Comparison of ENCODE assay signal across 8 cellular contexts in genomic region chr10:100528885-100529472, GRCh38. TPM values are rescaled to one million over a fixed set of nuclear protein-coding genes. Genes with fewer than 3 reads are reported as not detected.
DNase-seq lines count a peak whose midpoint lies in the region; ATAC-seq and TF ChIP-seq lines count a peak whose summit lies in the region.

No MANE protein-coding gene starts in this region.

- H2AFZ ChIP-seq in HCT116 (ENCODE audit: low read depth, low read length, poor library complexity, severe bottlenecking) = peak overlapping the region; percentile 50

- no peaks in the 10 kb centered on the region for H3K9me2 ChIP-seq in HCT116 (ENCODE audit: insufficient read depth)

- no peak for TF ChIP-seq POLR2A in HCT116 (IDR thresholded peaks at IDR 0.05; ENCODE audit: borderline replicate concordance, extremely low read depth, insufficient read depth, insufficient read length)

- H3K4me1 ChIP-seq in HCT116 (ENCODE audit: control insufficient read depth in 1 of 2, insufficient read depth in 2 of 2, low read length in 2 of 2) = peaks cover 7 to 18% of the 10 kb centered on the region in 2 experiments; a peak in 3 of 4 replicates

- peak overlapping the region; percentile 97 for H3K4me3 ChIP-seq in AG10803 (ENCODE audit: low read length)
- H3K4me3 ChIP-seq in HCT116 (replicated peaks in 1 of 2; ENCODE audit: low read depth in 1 of 2, low read length in 2 of 2) = peak overlapping the region; percentile 77 to 94
- peak overlapping the region; percentile 96 for H3K4me3 ChIP-seq in retinal pigment epithelial cell (ENCODE audit: low read length)

- POLR2A ChIA-PET in HCT116 (lab: Charles Lee) = no interaction called here

- intact Hi-C loops in HCT116 (cut with micrococcal nuclease) = no loop called here

- peaks cover 28 to 32% of the 10 kb centered on the region in 2 experiments for H3K36me3 ChIP-seq in HCT116 (ENCODE audit: control insufficient read depth in 1 of 2, insufficient read depth in 2 of 2, low read length in 2 of 2)

- H4K20me1 ChIP-seq in HCT116 (ENCODE audit: insufficient read depth) = no peaks in the 10 kb centered on the region

- DNase-seq in AG10803 (ENCODE audit: low read depth) = no peak
- DNase-seq in HCT116 (ENCODE audit: low read depth, low spot score) = no peak
- peak; percentile 21 for DNase-seq in germinal center (ENCODE audit: low spot score)
- DNase-seq in retinal pigment epithelial cell (ENCODE audit: low read depth) = no peak
- no peak for DNase-seq in NCI-H510A (lab: John Stamatoyannopoulos, UW)
- DNase-seq in mucosa of gallbladder (ENCODE audit: low spot score) = no peak
- DNase-seq in GF-D8 (lab: John Stamatoyannopoulos, UW) = no peak

- H3K27ac ChIP-seq in HCT116 (ENCODE audit: low read depth, low read length) (peak overlapping the region; percentile 79), VCaP (peak overlapping the region; percentile 79)

- H3K4me2 ChIP-seq in HCT116 (ENCODE audit: low read length) = peak overlapping the region; percentile 73

- CTCF ChIA-PET in HCT116 (lab: Charles Lee) = interaction anchor here (3.0 kb wide), 1 partner anchor 10 kb away, joined by 21 read pairs; no protein-coding TSS in a partner anchor

- ATAC-seq in HCT116 = no peak

- peak overlapping the region; percentile 91 for H3K9ac ChIP-seq in HCT116 (ENCODE audit: low read length)

- H3K79me2 ChIP-seq in HCT116 (ENCODE audit: insufficient read depth, low read length) = peaks cover 45% of the 10 kb centered on the region

- H3K27me3 ChIP-seq in HCT116 (ENCODE audit: insufficient read depth, low read length) = no peaks in the 10 kb centered on the region

- no peak for TF ChIP-seq CTCF in AG10803 (conservative IDR thresholded peaks at IDR 0.05; ENCODE audit: low read length)
- no peak for TF ChIP-seq CTCF in HCT116 (IDR thresholded peaks at IDR 0.05 in 2 of 3, conservative IDR thresholded peaks at IDR 0.05 in 1 of 3; ENCODE audit: borderline replicate concordance in 1 of 3, insufficient read depth in 1 of 3, low read depth in 2 of 3, low read length in 2 of 3)
- TF ChIP-seq CTCF in VCaP (conservative IDR thresholded peaks at IDR 0.05) = no peak
- no peak for TF ChIP-seq CTCF in retinal pigment epithelial cell (conservative IDR thresholded peaks at IDR 0.05; ENCODE audit: low read depth, low read length)

- RAD21 ChIA-PET in HCT116 (lab: Charles Lee; ENCODE audit: low non-redundant PET in 1 of 2, low total read pairs in 2 of 2, uncharacterized antibody in 2 of 2, unreplicated experiment in 2 of 2) = no interaction called here

- BruUV-seq in HCT116 (replicated peaks; lab: Mats Ljungman, UMichigan) = no TSS peak

- no peaks in the 10 kb centered on the region for H3K9me3 ChIP-seq in HCT116 (ENCODE audit: control insufficient read depth in 1 of 2, insufficient read depth in 1 of 2, low read depth in 1 of 2, low read length in 2 of 2)

- TF ChIP-seq RAD21 in HCT116 (IDR thresholded peaks at IDR 0.05; ENCODE audit: low read depth) = no peak

TF ChIP-seq in HCT116, 20 proteins besides CTCF, POLR2A, EP300 and RAD21:
- TF ChIP-seq ELF1 (IDR thresholded peaks at IDR 0.05; ENCODE audit: borderline replicate concordance, low read depth) = no peak
- no peak for TF ChIP-seq EGR1 (IDR thresholded peaks at IDR 0.05; ENCODE audit: low read depth)
- TF ChIP-seq EZH2 (IDR thresholded peaks at IDR 0.05) = no peak
- no peak for TF ChIP-seq CEBPB (IDR thresholded peaks at IDR 0.05; ENCODE audit: low read depth)

RNA-seq across cellular contexts. Expression of gene NDUFB8, which starts 0.7 kb away (rescaled TPM):
- total RNA-seq in HCT116 (2021; ENCODE audit: unreplicated experiment) = 243 TPM
- 253 and 361 TPM in 2 replicates for polyA plus RNA-seq in HCT116 (2012)
- 140 TPM for total RNA-seq in mucosa of gallbladder

RNA-seq across cellular contexts. Expression of gene HIF1AN, which starts 6.8 kb away (rescaled TPM):
- 67.2 TPM for total RNA-seq in HCT116 (2021; ENCODE audit: unreplicated experiment)
- polyA plus RNA-seq in HCT116 (2012) = 22.0 and 30.5 TPM in 2 replicates
- 46.4 TPM for total RNA-seq in mucosa of gallbladder

RNA-seq across cellular contexts. Expression of gene SEC31B, which starts 9.3 kb away (rescaled TPM):
- total RNA-seq in HCT116 (2021; ENCODE audit: unreplicated experiment) (30.9 TPM), mucosa of gallbladder (13.5 TPM)
- polyA plus RNA-seq in HCT116 (2012) = 13.2 and 17.0 TPM in 2 replicates
